In the genomic region with DNA sequence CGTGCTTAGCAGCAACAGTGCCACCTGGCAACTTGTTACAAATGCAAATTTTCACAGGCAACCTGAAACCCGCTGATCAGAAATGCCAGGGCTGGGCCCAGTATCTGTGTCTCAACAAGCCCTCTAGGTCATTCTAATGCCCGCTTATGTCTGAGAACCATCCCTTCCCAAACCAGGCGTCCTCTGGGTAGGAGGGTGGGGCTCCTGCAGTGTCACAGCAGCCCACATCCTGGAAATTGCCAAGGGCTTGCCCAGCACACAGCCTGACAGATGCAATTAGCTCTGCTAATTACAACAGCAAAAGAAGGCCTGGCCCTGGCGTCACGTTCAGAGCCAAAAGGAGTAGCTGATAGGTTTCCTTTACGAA, we compare ENCODE assay signal across 8 cellular contexts. TPM values are rescaled to one million over a fixed set of nuclear protein-coding genes. Genes with fewer than 3 reads are reported as not detected.
DNase-seq lines count a peak whose midpoint lies in the region; ATAC-seq lines count a peak whose summit lies in the region.

No MANE protein-coding gene starts in this region.

- H3K27me3 Mint-ChIP-seq in activated naive CD8-positive, alpha-beta T cell = no peaks in the 10 kb centered on the region
- no peaks in the 10 kb centered on the region for H3K27me3 Mint-ChIP-seq in natural killer cell treated with Interleukin-12 subunit alpha and Interleukin-12 subunit beta and Interleukin-15 and Interleukin-18, amount 100 ng/mL, for 72 hours

- peaks cover 2% of the 10 kb centered on the region for H3K36me3 Mint-ChIP-seq in activated naive CD8-positive, alpha-beta T cell
- no peaks in the 10 kb centered on the region for H3K36me3 Mint-ChIP-seq in natural killer cell treated with Interleukin-12 subunit alpha and Interleukin-12 subunit beta and Interleukin-15 and Interleukin-18, amount 100 ng/mL, for 72 hours

- peak; percentile 72 for DNase-seq in natural killer cell treated with Interleukin-12 subunit alpha and Interleukin-12 subunit beta and Interleukin-15 and Interleukin-18, amount 100 ng/mL, for 72 hours (ENCODE audit: low spot score)
- no peak for DNase-seq in AG08395 (ENCODE audit: low spot score)
- DNase-seq in left lobe of liver (ENCODE audit: low spot score) = no peak
- DNase-seq in NCI-H2081 treated with DMSO at 0.1 percent for 48 hours (lab: John Stamatoyannopoulos, UW) = no peak

- H3K4me3 Mint-ChIP-seq in activated naive CD8-positive, alpha-beta T cell = peak overlapping the region; percentile 51
- peak overlapping the region; percentile 83 for H3K4me3 Mint-ChIP-seq in natural killer cell treated with Interleukin-12 subunit alpha and Interleukin-12 subunit beta and Interleukin-15 and Interleukin-18, amount 100 ng/mL, for 72 hours

- peak overlapping the region; percentile 72 for H3K27ac Mint-ChIP-seq in activated naive CD8-positive, alpha-beta T cell
- peak overlapping the region; percentile 94 to 99 for H3K27ac Mint-ChIP-seq in natural killer cell treated with Interleukin-12 subunit alpha and Interleukin-12 subunit beta and Interleukin-15 and Interleukin-18, amount 100 ng/mL, for 72 hours

- H3K4me1 Mint-ChIP-seq in activated naive CD8-positive, alpha-beta T cell (ENCODE audit: low read depth) = peaks cover 89% of the 10 kb centered on the region
- peaks cover 87 to 89% of the 10 kb centered on the region in 2 donors for H3K4me1 Mint-ChIP-seq in natural killer cell treated with Interleukin-12 subunit alpha and Interleukin-12 subunit beta and Interleukin-15 and Interleukin-18, amount 100 ng/mL, for 72 hours (ENCODE audit: low read depth in 2 of 2)

- ATAC-seq in GM18517 (IDR thresholded peaks at IDR 0.05; ENCODE audit: unreplicated experiment) (peak; percentile 55), HG03442 (IDR thresholded peaks at IDR 0.05; ENCODE audit: unreplicated experiment) (peak; percentile 31), GM18873 (IDR thresholded peaks at IDR 0.05; ENCODE audit: low FRiP score, unreplicated experiment) (no peak), left lobe of liver (no peak)
- peak; percentile 48 to 69 for ATAC-seq in natural killer cell treated with Interleukin-12 subunit alpha and Interleukin-12 subunit beta and Interleukin-15 and Interleukin-18, amount 100 ng/mL, for 72 hours

- H3K9me3 Mint-ChIP-seq in activated naive CD8-positive, alpha-beta T cell (ENCODE audit: low read depth) = no peaks in the 10 kb centered on the region
- no peaks in the 10 kb centered on the region for H3K9me3 Mint-ChIP-seq in natural killer cell treated with Interleukin-12 subunit alpha and Interleukin-12 subunit beta and Interleukin-15 and Interleukin-18, amount 100 ng/mL, for 72 hours

RNA-seq across cellular contexts. Expression of a gene that starts 15.9 kb away (rescaled TPM):
- 10 to 100 TPM; 42.1 to 63.0 TPM for total RNA-seq in natural killer cell treated with Interleukin-12 subunit alpha and Interleukin-12 subunit beta and Interleukin-15 and Interleukin-18, amount 100 ng/mL, for 72 hours
- total RNA-seq in left lobe of liver = 4.5 TPM

RNA-seq across cellular contexts. Expression of a gene that starts 31.2 kb away (rescaled TPM):
- total RNA-seq in natural killer cell treated with Interleukin-12 subunit alpha and Interleukin-12 subunit beta and Interleukin-15 and Interleukin-18, amount 100 ng/mL, for 72 hours = under 1 TPM; 0.38 to 0.67 TPM
- 0.15 TPM for total RNA-seq in left lobe of liver

RNA-seq across cellular contexts. Expression of a gene that starts 53.4 kb away (rescaled TPM):
- total RNA-seq in natural killer cell treated with Interleukin-12 subunit alpha and Interleukin-12 subunit beta and Interleukin-15 and Interleukin-18, amount 100 ng/mL, for 72 hours = under 1 TPM; 0.53 to 0.93 TPM
- total RNA-seq in left lobe of liver = 2.9 TPM

Comparison
In these comparisons a context has a peak if more than half of its experiments do, and no peak if none do; other contexts are left out.
1. ATAC-seq: peak in GM18517 (single experiment), HG03442 (single experiment) and natural killer cell treated with Interleukin-12 subunit alpha and Interleukin-12 subunit beta and Interleukin-15 and Interleukin-18, amount 100 ng/mL, for 72 hours (2 of 2); none in GM18873 (single experiment) and left lobe of liver (single experiment).